In genomic region chr6:109311481-109311880, GRCh38 we compare ENCODE assay signal across 19 cellular contexts.
A peak's percentile ranks its signal among the peaks of the same experiment; 100 is the strongest.
DNase-seq lines count a peak whose midpoint lies in the region; ATAC-seq and TF ChIP-seq lines count a peak whose summit lies in the region.
"Had no signal": no experiment of that assay in that cellular context is flagged by ENCODE, and none has a peak within 500 bp of the region (broad histone marks: within the 10 kb centered on the region; RNA-seq: fewer than 3 reads in every experiment).

No MANE protein-coding gene starts in this region.

- H3K27ac Mint-ChIP-seq in nephron progenitor cell, result no peak overlapping the region
- H3K27ac Mint-ChIP-seq: CD14-positive monocyte; CD4-positive, alpha-beta memory T cell; HFFc6; IgD-negative memory B cell had no signal

- no peak overlapping the region for H3K4me3 Mint-ChIP-seq in nephron progenitor cell
- H3K4me3 Mint-ChIP-seq: CD14-positive monocyte; CD4-positive, alpha-beta memory T cell; HFFc6; IgD-negative memory B cell had no signal

- H3K4me1 Mint-ChIP-seq in nephron progenitor cell, result peaks cover 33% of the 10 kb centered on the region
- H3K4me1 Mint-ChIP-seq: CD4-positive, alpha-beta memory T cell; IgD-negative memory B cell had no signal

- no peak for TF ChIP-seq CTCF in nephron progenitor cell (IDR thresholded peaks at IDR 0.05)

- no peaks in the 10 kb centered on the region for H3K36me3 Mint-ChIP-seq in nephron progenitor cell (ENCODE audit: low read depth)
- H3K36me3 Mint-ChIP-seq: CD14-positive monocyte; CD4-positive, alpha-beta memory T cell; IgD-negative memory B cell had no signal

- H3K9me3 Mint-ChIP-seq in nephron progenitor cell, result no peaks in the 10 kb centered on the region
- H3K9me3 Mint-ChIP-seq: HFFc6 had no signal

- peak; percentile 24 for DNase-seq in GM04504 (ENCODE audit: low read depth)
- peak; percentile 49 for DNase-seq in fibroblast of gingiva (ENCODE audit: low read depth)
- peak; percentile 21 for DNase-seq in fibroblast of the conjunctiva (ENCODE audit: low read depth)
- DNase-seq in stromal cell of bone marrow (ENCODE audit: low read depth), result peak; percentile 62
- no peak for DNase-seq in HuH-7 (ENCODE audit: low spot score)
- DNase-seq in nephron progenitor cell, result no peak
- DNase-seq: CD4-positive, alpha-beta memory T cell; DMS153; DMS79; GDM1; GOT3; H7; HFFc6; KBM-7 had no signal

- H3K27me3 Mint-ChIP-seq in nephron progenitor cell (ENCODE audit: low read depth, poor library complexity), result peaks cover 3% of the 10 kb centered on the region
- H3K27me3 Mint-ChIP-seq: IgD-negative memory B cell had no signal

- no peak for ATAC-seq in GM18870 (IDR thresholded peaks at IDR 0.05; ENCODE audit: unreplicated experiment)
- no peak for ATAC-seq in GM19351 (IDR thresholded peaks at IDR 0.05; ENCODE audit: unreplicated experiment)
- ATAC-seq: HCT116 had no signal

Comparison
In these comparisons a context has a peak if more than half of its experiments do, and no peak if none do; other contexts are left out.
1. DNase-seq: peak in GM04504 (single experiment), fibroblast of gingiva (single experiment), fibroblast of the conjunctiva (single experiment) and stromal cell of bone marrow (single experiment); none in HuH-7 (single experiment) and nephron progenitor cell (single experiment).